In the genomic region with DNA sequence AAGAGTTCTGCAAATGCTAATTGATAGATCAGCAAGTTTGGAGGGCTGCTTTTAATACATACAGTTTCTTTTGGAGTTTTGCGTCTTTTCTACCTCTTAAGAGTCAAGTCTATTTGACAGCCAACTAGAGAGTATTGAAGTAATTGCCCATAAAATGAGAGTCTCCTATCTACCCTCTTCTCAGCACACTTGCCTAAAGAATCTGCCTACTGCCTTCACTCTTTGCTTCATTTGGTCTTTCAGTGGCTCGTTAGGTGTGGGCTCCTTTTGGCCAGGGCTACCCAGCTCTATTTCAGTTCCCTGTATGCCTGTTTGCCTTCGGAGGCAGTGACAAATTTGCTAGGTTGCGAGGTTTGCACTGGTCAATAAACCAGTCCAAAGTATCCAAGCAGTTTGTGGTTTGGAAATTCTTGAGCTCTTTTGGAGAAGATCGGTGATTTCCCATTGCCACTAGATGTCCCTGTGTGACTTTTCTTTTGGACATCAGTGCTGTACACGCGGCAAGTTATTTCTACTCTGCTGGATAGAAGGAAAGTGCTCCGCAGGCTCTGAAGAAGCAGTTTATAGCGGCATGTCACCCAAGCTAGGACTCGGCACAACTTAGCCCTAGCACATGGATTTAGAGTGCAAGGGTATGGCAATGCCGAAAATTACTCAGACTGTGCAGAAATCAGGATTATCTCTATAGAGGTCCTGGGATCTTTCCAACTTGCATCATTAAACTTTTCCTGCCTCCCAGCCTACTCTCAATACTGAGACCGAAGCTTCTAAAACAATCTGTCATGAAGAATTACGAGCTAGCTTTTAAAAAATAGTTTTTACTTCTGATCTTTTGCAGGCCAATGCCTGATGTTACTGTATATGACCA, we compare ENCODE assay signal across 9 cellular contexts. TPM values are rescaled to one million over a fixed set of nuclear protein-coding genes. Genes with fewer than 3 reads are reported as not detected.
DNase-seq lines count a peak whose midpoint lies in the region; ATAC-seq and TF ChIP-seq lines count a peak whose summit lies in the region.
"Had no signal": no experiment of that assay in that cellular context is flagged by ENCODE, and none has a peak within 500 bp of the region (broad histone marks: within the 10 kb centered on the region; RNA-seq: fewer than 3 reads in every experiment).

No MANE protein-coding gene starts in this region.

- TF ChIP-seq CTCF in foreskin keratinocyte (conservative IDR thresholded peaks at IDR 0.05) (peak; percentile 61), psoas muscle (IDR thresholded peaks at IDR 0.05) (peak; percentile 19)

- intact Hi-C loops in psoas muscle (cut with DNase I) = no loop called here

- peak; percentile 41 for ATAC-seq in foreskin keratinocyte
- ATAC-seq in psoas muscle = peak in 3 of 4 donors; percentile 34 to 49 (median 41)
- ATAC-seq in HG03521 (IDR thresholded peaks at IDR 0.05; ENCODE audit: unreplicated experiment) = no peak
- ATAC-seq in HG02852 (IDR thresholded peaks at IDR 0.05; ENCODE audit: unreplicated experiment) = no peak

- in situ Hi-C loops in KBM-7 (cut with MboI; ENCODE audit: low pct_unique_long_range_greater_than_20kb, low sequenced_read_pairs) = no loop called here

- H3K36me3 ChIP-seq in psoas muscle (ENCODE audit: insufficient read depth in 1 of 2, low read depth in 1 of 2) = no peaks in the 10 kb centered on the region
- H3K36me3 ChIP-seq: gastrocnemius medialis had no signal

- no peaks in the 10 kb centered on the region for H3K9me3 ChIP-seq in psoas muscle
- H3K9me3 ChIP-seq: gastrocnemius medialis had no signal

- no peaks in the 10 kb centered on the region for H3K27me3 ChIP-seq in foreskin keratinocyte
- H3K27me3 ChIP-seq in psoas muscle (ENCODE audit: insufficient read depth in 3 of 3, low read length in 2 of 3) = peaks cover 0 to 2% (median 0%) of the 10 kb centered on the region in 3 donors
- H3K27me3 ChIP-seq: gastrocnemius medialis had no signal

- no peak overlapping the region for H3K4me3 ChIP-seq in psoas muscle
- H3K4me3 ChIP-seq: gastrocnemius medialis had no signal

- H3K4me1 ChIP-seq in foreskin keratinocyte (no peaks in the 10 kb centered on the region), psoas muscle (no peaks in the 10 kb centered on the region)
- H3K4me1 ChIP-seq: gastrocnemius medialis had no signal

- H3K27ac ChIP-seq in foreskin keratinocyte (no peak overlapping the region), psoas muscle (no peak overlapping the region)
- H3K27ac ChIP-seq: gastrocnemius medialis had no signal

- WGBS in psoas muscle, 3 donors = 18 to 25% (median 24%) methylated on average over 13 of the region's 13 CpGs

- peak; percentile 8 for DNase-seq in CD1c-positive myeloid dendritic cell (ENCODE audit: extremely low spot score)
- peak; percentile 55 for DNase-seq in KBM-7
- DNase-seq in RPMI8226 = peak; percentile 42
- peak; percentile 14 to 34 for DNase-seq in foreskin keratinocyte
- DNase-seq in psoas muscle = no peak
- DNase-seq in activated T-cell treated with anti-CD3 and anti-CD28 coated beads, Interleukin-2, amount 50 U/mL, for 48 hours = no peak
- DNase-seq: gastrocnemius medialis had no signal

RNA-seq across cellular contexts. Expression of gene MGST1, which starts 38.6 kb away (rescaled TPM):
- total RNA-seq in foreskin keratinocyte (125 and 146 TPM in 2 replicates), psoas muscle (10 to 100 TPM in 3 of 4 donors, 1 to 10 TPM in 1; 9.3 to 33.6 (median 15.0) TPM)
- polyA plus RNA-seq in foreskin keratinocyte (183 and 216 TPM in 2 replicates), psoas muscle (10 to 100 TPM; 16.8 to 31.7 (median 24.1) TPM)

Comparison
In these comparisons a context has a peak if more than half of its experiments do, and no peak if none do; other contexts are left out.
1. DNase-seq: peak in CD1c-positive myeloid dendritic cell (single experiment), KBM-7 (single experiment), RPMI8226 (single experiment) and foreskin keratinocyte (2 of 2); none in psoas muscle (0 of 2) and activated T-cell treated with anti-CD3 and anti-CD28 coated beads, Interleukin-2, amount 50 U/mL, for 48 hours (0 of 2).
2. ATAC-seq: peak in foreskin keratinocyte (single experiment) and psoas muscle (3 of 4); none in HG03521 (single experiment) and HG02852 (single experiment).